Comparison of ENCODE assay signal across 7 cellular contexts in the genomic region with DNA sequence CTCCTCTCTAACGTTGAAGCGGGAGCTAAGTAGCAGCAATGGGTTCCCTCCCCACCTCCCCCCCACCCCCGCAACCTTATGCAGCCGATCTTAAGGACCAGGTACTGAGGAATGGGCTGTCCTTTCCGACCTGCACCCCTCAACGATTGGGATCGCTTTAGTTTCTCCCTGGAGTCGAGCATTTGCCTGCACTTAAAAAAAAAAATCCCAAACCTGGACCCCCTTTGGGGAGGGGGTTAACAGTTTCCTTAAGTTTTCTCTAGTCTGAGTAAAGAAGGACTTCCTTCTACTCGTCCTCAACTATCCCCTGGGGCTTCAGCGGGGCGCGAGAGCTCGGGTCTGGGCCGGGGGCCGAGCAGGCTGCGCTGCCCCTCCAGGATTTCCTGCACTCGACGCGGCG. TPM values are rescaled to one million over a fixed set of nuclear protein-coding genes. Genes with fewer than 3 reads are reported as not detected.
DNase-seq lines count a peak whose midpoint lies in the region; ATAC-seq and TF ChIP-seq lines count a peak whose summit lies in the region.

No MANE protein-coding gene starts in this region.

- peak overlapping the region; percentile 73 for H3K4me3 ChIP-seq in OCI-LY7 (ENCODE audit: low read depth, low read length, poor library complexity, severe bottlenecking)
- peak overlapping the region; percentile 29 to 67 (median 40) for H3K4me3 ChIP-seq in esophagus squamous epithelium
- H3K4me3 ChIP-seq in skeletal muscle cell (ENCODE audit: low read depth, low read length), result peak overlapping the region; percentile 36

- POLR2A ChIA-PET in OCI-LY7 (lab: Charles Lee), result interaction anchor here (0.5 to 1.6 kb wide), 3 partner anchors 32 to 111 kb away, joined by 3 to 4 read pairs (median 3); no protein-coding TSS in a partner anchor

- no peak overlapping the region for H2AFZ ChIP-seq in OCI-LY7 (ENCODE audit: low read length)

- peak overlapping the region; percentile 86; the same call in 1 of the 2 replicates for H3K4me2 ChIP-seq in OCI-LY7 (ENCODE audit: low read length)

- no TSS peak for BruUV-seq in OCI-LY7 (replicated peaks; lab: Mats Ljungman, UMichigan)

- peaks cover 74% of the 10 kb centered on the region for H3K4me1 ChIP-seq in OCI-LY7 (ENCODE audit: insufficient read depth, low read length, poor library complexity, severe bottlenecking)
- peaks cover 0 to 53% (median 5%) of the 10 kb centered on the region in 3 donors for H3K4me1 ChIP-seq in esophagus squamous epithelium

- H3K36me3 ChIP-seq in OCI-LY7 (ENCODE audit: insufficient read depth, low read length) (no peaks in the 10 kb centered on the region), esophagus squamous epithelium (no peaks in the 10 kb centered on the region)

- DNase-seq in OCI-LY7 (ENCODE audit: low spot score), result no peak
- no peak for DNase-seq in esophagus squamous epithelium (lab: John Stamatoyannopoulos, UW)
- DNase-seq in skeletal muscle cell (ENCODE audit: low read depth), result no peak
- no peak for DNase-seq in hypothalamus (lab: John Stamatoyannopoulos, UW)

- H3K9me3 ChIP-seq in OCI-LY7 (ENCODE audit: low read length) (no peaks in the 10 kb centered on the region), esophagus squamous epithelium (no peaks in the 10 kb centered on the region)

- CTCF ChIA-PET in OCI-LY7 (lab: Charles Lee; ENCODE audit: unreplicated experiment), result interaction anchor here (1.1 kb wide), 1 partner anchor 343 kb away, joined by 3 read pairs; no protein-coding TSS in a partner anchor

- TF ChIP-seq CTCF in OCI-LY7 (conservative IDR thresholded peaks at IDR 0.05; ENCODE audit: low read length) (no peak), esophagus squamous epithelium (IDR thresholded peaks at IDR 0.05) (no peak)

- H3K27me3 ChIP-seq in esophagus squamous epithelium, result no peaks in the 10 kb centered on the region

- no peaks in the 10 kb centered on the region for H3K9me2 ChIP-seq in OCI-LY7 (ENCODE audit: insufficient read depth, low read length)

- 40 to 51% methylated on average over 2 to 16 of the region's 20 CpGs for WGBS in esophagus squamous epithelium, 2 donors

- intact Hi-C loops in OCI-LY7 (cut with micrococcal nuclease; ENCODE audit: unreplicated experiment) (no loop called here), esophagus squamous epithelium (cut with DNase I) (no loop called here)

- H3K27ac ChIP-seq in OCI-LY7 (ENCODE audit: low read depth, low read length, poor library complexity, severe bottlenecking) (no peak overlapping the region), esophagus squamous epithelium (peak overlapping the region; percentile 49 to 75 (median 61))

- H4K20me1 ChIP-seq in OCI-LY7 (ENCODE audit: insufficient read depth, low read length), result no peaks in the 10 kb centered on the region

- ATAC-seq in GM19023 (IDR thresholded peaks at IDR 0.05; ENCODE audit: unreplicated experiment) (peak; percentile 1), GM18861 (IDR thresholded peaks at IDR 0.05; ENCODE audit: unreplicated experiment) (no peak), HG03442 (IDR thresholded peaks at IDR 0.05; ENCODE audit: unreplicated experiment) (no peak)

- no peak for TF ChIP-seq POLR2A in esophagus squamous epithelium (IDR thresholded peaks at IDR 0.05)

- no peaks in the 10 kb centered on the region for H3K79me2 ChIP-seq in OCI-LY7 (ENCODE audit: insufficient read depth, low read depth, low read length)

RNA-seq across cellular contexts. Expression of gene BCORL1, which starts 25.7 kb away (rescaled TPM):
- 1.6 and 1.7 TPM in 2 replicates for total RNA-seq in OCI-LY7 (2014; rRNA removed; shearing (Covaris generic))
- total RNA-seq in OCI-LY7 (2022) (4.9 and 5.4 TPM in 2 replicates), esophagus squamous epithelium (1 to 10 TPM; 1.7 to 4.0 (median 2.7) TPM)

RNA-seq across cellular contexts. Expression of gene UTP14A, which starts 50.8 kb away (rescaled TPM):
- 21.9 and 33.8 TPM in 2 replicates for total RNA-seq in OCI-LY7 (2014; rRNA removed; shearing (Covaris generic))
- 22.3 and 29.5 TPM in 2 replicates for total RNA-seq in OCI-LY7 (2022)
- 10 to 100 TPM; 14.4 to 25.2 (median 19.5) TPM for total RNA-seq in esophagus squamous epithelium
